ENCODE assay signal across 1 cellular context in genomic region chr5:41157272-41157671, GRCh38.
TF ChIP-seq lines count a peak whose summit lies in the region.

No MANE protein-coding gene starts in this region.

TF ChIP-seq in A549, 52 proteins besides CTCF, POLR2A, EP300 and RAD21 (continued from another document):
- TF ChIP-seq ATOH8 (CRISPR knock-in tag; IDR thresholded peaks at IDR 0.05; ENCODE audit: low read depth), result no peak
TF ChIP-seq in A549: peak in this region for 0.
